ENCODE assay signal across 1 cellular context in the genomic region with DNA sequence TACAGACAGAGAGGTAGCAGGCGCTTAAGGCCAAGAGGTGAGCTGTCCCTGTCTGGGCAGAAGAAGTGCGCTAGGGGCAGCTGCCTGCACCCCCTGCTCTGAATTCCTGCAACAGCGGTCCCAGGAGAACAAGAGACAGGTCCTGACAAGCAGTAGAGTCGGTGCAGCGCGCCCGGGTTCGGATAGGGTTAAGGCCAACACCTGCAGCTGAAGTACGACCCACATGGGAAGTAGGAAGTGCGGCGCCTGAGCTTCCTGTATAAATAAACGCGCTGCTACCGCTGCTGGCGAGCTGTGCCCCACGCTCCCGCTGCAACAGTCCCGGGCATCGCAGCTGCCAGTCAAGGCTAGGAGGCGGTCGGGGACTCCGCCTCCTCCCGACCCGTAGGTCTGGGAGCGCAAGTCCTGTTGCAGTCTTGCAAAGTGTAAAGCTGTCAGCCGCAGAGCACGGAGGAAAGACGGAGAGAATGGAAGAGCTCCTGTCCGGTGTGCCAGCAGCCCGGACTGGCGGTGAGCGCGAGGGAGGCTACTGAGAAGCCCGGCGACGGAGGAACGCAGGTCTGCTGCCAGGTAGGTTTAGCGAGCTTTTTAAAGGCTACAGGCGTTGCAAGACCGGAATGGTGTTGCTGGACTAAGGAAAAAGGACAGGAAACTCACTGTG.
A peak's percentile ranks its signal among the peaks of the same experiment; 100 is the strongest.
TF ChIP-seq lines count a peak whose summit lies in the region.

A gene (plus strand): TSS at position 290 of the 661 bp plus-strand sequence. CDS start 12,185 bp downstream, outside the sequence.

TF ChIP-seq in HepG2, 621 proteins besides CTCF, POLR2A, EP300 and RAD21 (continued from another document):
- TF ChIP-seq, protein P1, sequence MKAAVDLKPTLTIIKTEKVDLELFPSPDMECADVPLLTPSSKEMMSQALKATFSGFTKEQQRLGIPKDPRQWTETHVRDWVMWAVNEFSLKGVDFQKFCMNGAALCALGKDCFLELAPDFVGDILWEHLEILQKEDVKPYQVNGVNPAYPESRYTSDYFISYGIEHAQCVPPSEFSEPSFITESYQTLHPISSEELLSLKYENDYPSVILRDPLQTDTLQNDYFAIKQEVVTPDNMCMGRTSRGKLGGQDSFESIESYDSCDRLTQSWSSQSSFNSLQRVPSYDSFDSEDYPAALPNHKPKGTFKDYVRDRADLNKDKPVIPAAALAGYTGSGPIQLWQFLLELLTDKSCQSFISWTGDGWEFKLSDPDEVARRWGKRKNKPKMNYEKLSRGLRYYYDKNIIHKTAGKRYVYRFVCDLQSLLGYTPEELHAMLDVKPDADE (CRISPR knock-in tag; IDR thresholded peaks at IDR 0.05) = no peak
- TF ChIP-seq DR1 (CRISPR knock-in tag; IDR thresholded peaks at IDR 0.05) = peak; percentile 61; the same call in 1 of the 2 replicates
- TF ChIP-seq, protein P2, sequence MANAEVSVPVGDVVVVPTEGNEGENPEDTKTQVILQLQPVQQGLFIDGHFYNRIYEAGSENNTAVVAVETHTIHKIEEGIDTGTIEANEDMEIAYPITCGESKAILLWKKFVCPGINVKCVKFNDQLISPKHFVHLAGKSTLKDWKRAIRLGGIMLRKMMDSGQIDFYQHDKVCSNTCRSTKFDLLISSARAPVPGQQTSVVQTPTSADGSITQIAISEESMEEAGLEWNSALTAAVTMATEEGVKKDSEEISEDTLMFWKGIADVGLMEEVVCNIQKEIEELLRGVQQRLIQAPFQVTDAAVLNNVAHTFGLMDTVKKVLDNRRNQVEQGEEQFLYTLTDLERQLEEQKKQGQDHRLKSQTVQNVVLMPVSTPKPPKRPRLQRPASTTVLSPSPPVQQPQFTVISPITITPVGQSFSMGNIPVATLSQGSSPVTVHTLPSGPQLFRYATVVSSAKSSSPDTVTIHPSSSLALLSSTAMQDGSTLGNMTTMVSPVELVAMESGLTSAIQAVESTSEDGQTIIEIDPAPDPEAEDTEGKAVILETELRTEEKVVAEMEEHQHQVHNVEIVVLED (CRISPR knock-in tag; IDR thresholded peaks at IDR 0.05; ENCODE audit: borderline replicate concordance) = peak; percentile 74; the same call in 1 of the 2 replicates
- TF ChIP-seq, protein P3, sequence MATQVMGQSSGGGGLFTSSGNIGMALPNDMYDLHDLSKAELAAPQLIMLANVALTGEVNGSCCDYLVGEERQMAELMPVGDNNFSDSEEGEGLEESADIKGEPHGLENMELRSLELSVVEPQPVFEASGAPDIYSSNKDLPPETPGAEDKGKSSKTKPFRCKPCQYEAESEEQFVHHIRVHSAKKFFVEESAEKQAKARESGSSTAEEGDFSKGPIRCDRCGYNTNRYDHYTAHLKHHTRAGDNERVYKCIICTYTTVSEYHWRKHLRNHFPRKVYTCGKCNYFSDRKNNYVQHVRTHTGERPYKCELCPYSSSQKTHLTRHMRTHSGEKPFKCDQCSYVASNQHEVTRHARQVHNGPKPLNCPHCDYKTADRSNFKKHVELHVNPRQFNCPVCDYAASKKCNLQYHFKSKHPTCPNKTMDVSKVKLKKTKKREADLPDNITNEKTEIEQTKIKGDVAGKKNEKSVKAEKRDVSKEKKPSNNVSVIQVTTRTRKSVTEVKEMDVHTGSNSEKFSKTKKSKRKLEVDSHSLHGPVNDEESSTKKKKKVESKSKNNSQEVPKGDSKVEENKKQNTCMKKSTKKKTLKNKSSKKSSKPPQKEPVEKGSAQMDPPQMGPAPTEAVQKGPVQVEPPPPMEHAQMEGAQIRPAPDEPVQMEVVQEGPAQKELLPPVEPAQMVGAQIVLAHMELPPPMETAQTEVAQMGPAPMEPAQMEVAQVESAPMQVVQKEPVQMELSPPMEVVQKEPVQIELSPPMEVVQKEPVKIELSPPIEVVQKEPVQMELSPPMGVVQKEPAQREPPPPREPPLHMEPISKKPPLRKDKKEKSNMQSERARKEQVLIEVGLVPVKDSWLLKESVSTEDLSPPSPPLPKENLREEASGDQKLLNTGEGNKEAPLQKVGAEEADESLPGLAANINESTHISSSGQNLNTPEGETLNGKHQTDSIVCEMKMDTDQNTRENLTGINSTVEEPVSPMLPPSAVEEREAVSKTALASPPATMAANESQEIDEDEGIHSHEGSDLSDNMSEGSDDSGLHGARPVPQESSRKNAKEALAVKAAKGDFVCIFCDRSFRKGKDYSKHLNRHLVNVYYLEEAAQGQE (IDR thresholded peaks at IDR 0.05; ENCODE audit: borderline replicate concordance in 1 of 2, low read depth in 1 of 2, low read length in 2 of 2) = no peak; a peak in 1 of 4 replicates
- TF ChIP-seq, protein P4, sequence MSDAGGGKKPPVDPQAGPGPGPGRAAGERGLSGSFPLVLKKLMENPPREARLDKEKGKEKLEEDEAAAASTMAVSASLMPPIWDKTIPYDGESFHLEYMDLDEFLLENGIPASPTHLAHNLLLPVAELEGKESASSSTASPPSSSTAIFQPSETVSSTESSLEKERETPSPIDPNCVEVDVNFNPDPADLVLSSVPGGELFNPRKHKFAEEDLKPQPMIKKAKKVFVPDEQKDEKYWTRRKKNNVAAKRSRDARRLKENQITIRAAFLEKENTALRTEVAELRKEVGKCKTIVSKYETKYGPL (CRISPR knock-in tag; IDR thresholded peaks at IDR 0.05) = no peak
- peak; percentile 86; the same call in 1 of the 2 replicates for TF ChIP-seq SIN3A (IDR thresholded peaks at IDR 0.05; ENCODE audit: borderline replicate concordance, low read depth, low read length)
- TF ChIP-seq EZH2 (conservative IDR thresholded peaks at IDR 0.05; ENCODE audit: low read depth, low read length) = no peak
- TF ChIP-seq ZNF34 (CRISPR knock-in tag; IDR thresholded peaks at IDR 0.05; ENCODE audit: borderline replicate concordance) = 0 out of 2 replicates have a peak, but pooled peaks have one; percentile 79
- TF ChIP-seq GLI4 (CRISPR knock-in tag; IDR thresholded peaks at IDR 0.05; ENCODE audit: borderline replicate concordance) = peak; percentile 77; the same call in 1 of the 2 replicates
- no peak for TF ChIP-seq KAT7 (CRISPR knock-in tag; IDR thresholded peaks at IDR 0.05; ENCODE audit: borderline replicate concordance)
- TF ChIP-seq, protein P5, sequence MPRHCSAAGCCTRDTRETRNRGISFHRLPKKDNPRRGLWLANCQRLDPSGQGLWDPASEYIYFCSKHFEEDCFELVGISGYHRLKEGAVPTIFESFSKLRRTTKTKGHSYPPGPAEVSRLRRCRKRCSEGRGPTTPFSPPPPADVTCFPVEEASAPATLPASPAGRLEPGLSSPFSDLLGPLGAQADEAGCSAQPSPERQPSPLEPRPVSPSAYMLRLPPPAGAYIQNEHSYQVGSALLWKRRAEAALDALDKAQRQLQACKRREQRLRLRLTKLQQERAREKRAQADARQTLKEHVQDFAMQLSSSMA (CRISPR knock-in tag; IDR thresholded peaks at IDR 0.05) = no peak
- TF ChIP-seq, protein P6, sequence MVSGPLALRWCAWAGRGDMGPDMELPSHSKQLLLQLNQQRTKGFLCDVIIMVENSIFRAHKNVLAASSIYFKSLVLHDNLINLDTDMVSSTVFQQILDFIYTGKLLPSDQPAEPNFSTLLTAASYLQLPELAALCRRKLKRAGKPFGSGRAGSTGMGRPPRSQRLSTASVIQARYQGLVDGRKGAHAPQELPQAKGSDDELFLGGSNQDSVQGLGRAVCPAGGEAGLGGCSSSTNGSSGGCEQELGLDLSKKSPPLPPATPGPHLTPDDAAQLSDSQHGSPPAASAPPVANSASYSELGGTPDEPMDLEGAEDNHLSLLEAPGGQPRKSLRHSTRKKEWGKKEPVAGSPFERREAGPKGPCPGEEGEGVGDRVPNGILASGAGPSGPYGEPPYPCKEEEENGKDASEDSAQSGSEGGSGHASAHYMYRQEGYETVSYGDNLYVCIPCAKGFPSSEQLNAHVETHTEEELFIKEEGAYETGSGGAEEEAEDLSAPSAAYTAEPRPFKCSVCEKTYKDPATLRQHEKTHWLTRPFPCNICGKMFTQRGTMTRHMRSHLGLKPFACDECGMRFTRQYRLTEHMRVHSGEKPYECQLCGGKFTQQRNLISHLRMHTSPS (CRISPR knock-in tag; IDR thresholded peaks at IDR 0.05; ENCODE audit: low read depth) = peak; percentile 95
- TF ChIP-seq EHMT2 (IDR thresholded peaks at IDR 0.05; ENCODE audit: borderline replicate concordance, low read depth, low read length) = no peak
- peak; percentile 64; the same call in 1 of the 2 replicates for TF ChIP-seq ZNF724P (CRISPR knock-in tag; IDR thresholded peaks at IDR 0.05; ENCODE audit: borderline replicate concordance)
- no peak; the same call in 1 of the 2 replicates for TF ChIP-seq ZNF460 (CRISPR knock-in tag; IDR thresholded peaks at IDR 0.05; ENCODE audit: borderline replicate concordance)
- TF ChIP-seq CBX1 (IDR thresholded peaks at IDR 0.05; ENCODE audit: low read depth) = peak; percentile 97
- no peak for TF ChIP-seq NR3C1 (CRISPR knock-in tag; IDR thresholded peaks at IDR 0.05)
- TF ChIP-seq ZNF788 (CRISPR knock-in tag; IDR thresholded peaks at IDR 0.05; ENCODE audit: borderline replicate concordance) = peak; percentile 95
- TF ChIP-seq CAMTA2 (CRISPR knock-in tag; IDR thresholded peaks at IDR 0.05; ENCODE audit: borderline replicate concordance) = no peak
- TF ChIP-seq ZBTB7A (CRISPR knock-in tag; IDR thresholded peaks at IDR 0.05) = no peak; the same call in 1 of the 2 replicates
- TF ChIP-seq NFATC3 (CRISPR knock-in tag; IDR thresholded peaks at IDR 0.05) = no peak
- TF ChIP-seq, protein P7, sequence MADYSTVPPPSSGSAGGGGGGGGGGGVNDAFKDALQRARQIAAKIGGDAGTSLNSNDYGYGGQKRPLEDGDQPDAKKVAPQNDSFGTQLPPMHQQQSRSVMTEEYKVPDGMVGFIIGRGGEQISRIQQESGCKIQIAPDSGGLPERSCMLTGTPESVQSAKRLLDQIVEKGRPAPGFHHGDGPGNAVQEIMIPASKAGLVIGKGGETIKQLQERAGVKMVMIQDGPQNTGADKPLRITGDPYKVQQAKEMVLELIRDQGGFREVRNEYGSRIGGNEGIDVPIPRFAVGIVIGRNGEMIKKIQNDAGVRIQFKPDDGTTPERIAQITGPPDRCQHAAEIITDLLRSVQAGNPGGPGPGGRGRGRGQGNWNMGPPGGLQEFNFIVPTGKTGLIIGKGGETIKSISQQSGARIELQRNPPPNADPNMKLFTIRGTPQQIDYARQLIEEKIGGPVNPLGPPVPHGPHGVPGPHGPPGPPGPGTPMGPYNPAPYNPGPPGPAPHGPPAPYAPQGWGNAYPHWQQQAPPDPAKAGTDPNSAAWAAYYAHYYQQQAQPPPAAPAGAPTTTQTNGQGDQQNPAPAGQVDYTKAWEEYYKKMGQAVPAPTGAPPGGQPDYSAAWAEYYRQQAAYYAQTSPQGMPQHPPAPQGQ (CRISPR knock-in tag; IDR thresholded peaks at IDR 0.05; ENCODE audit: borderline replicate concordance) = no peak
- 0 out of 4 replicates have a peak, but pooled peaks of 1 of the 2 experiments have one; percentile 20 for TF ChIP-seq NR2F1 (CRISPR knock-in tag; IDR thresholded peaks at IDR 0.05)
- TF ChIP-seq, protein P8, sequence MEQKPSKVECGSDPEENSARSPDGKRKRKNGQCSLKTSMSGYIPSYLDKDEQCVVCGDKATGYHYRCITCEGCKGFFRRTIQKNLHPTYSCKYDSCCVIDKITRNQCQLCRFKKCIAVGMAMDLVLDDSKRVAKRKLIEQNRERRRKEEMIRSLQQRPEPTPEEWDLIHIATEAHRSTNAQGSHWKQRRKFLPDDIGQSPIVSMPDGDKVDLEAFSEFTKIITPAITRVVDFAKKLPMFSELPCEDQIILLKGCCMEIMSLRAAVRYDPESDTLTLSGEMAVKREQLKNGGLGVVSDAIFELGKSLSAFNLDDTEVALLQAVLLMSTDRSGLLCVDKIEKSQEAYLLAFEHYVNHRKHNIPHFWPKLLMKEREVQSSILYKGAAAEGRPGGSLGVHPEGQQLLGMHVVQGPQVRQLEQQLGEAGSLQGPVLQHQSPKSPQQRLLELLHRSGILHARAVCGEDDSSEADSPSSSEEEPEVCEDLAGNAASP (CRISPR knock-in tag; IDR thresholded peaks at IDR 0.05; ENCODE audit: borderline replicate concordance) = peak; percentile 58; the same call in 1 of the 2 replicates
- no peak for TF ChIP-seq PLRG1 (conservative IDR thresholded peaks at IDR 0.05)
- TF ChIP-seq ZNF773 (CRISPR knock-in tag; IDR thresholded peaks at IDR 0.05; ENCODE audit: borderline replicate concordance) = no peak
- no peak for TF ChIP-seq CC2D1A (CRISPR knock-in tag; IDR thresholded peaks at IDR 0.05)
- no peak for TF ChIP-seq ATM (IDR thresholded peaks at IDR 0.05; ENCODE audit: borderline replicate concordance)
- TF ChIP-seq RFX3 (CRISPR knock-in tag; IDR thresholded peaks at IDR 0.05) = no peak
- TF ChIP-seq, protein P9, sequence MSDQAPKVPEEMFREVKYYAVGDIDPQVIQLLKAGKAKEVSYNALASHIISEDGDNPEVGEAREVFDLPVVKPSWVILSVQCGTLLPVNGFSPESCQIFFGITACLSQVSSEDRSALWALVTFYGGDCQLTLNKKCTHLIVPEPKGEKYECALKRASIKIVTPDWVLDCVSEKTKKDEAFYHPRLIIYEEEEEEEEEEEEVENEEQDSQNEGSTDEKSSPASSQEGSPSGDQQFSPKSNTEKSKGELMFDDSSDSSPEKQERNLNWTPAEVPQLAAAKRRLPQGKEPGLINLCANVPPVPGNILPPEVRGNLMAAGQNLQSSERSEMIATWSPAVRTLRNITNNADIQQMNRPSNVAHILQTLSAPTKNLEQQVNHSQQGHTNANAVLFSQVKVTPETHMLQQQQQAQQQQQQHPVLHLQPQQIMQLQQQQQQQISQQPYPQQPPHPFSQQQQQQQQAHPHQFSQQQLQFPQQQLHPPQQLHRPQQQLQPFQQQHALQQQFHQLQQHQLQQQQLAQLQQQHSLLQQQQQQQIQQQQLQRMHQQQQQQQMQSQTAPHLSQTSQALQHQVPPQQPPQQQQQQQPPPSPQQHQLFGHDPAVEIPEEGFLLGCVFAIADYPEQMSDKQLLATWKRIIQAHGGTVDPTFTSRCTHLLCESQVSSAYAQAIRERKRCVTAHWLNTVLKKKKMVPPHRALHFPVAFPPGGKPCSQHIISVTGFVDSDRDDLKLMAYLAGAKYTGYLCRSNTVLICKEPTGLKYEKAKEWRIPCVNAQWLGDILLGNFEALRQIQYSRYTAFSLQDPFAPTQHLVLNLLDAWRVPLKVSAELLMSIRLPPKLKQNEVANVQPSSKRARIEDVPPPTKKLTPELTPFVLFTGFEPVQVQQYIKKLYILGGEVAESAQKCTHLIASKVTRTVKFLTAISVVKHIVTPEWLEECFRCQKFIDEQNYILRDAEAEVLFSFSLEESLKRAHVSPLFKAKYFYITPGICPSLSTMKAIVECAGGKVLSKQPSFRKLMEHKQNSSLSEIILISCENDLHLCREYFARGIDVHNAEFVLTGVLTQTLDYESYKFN (CRISPR knock-in tag; conservative IDR thresholded peaks at IDR 0.05) = peak; percentile 67
- no peak for TF ChIP-seq JUND (CRISPR knock-in tag; IDR thresholded peaks at IDR 0.05)
- 0 out of 2 replicates have a peak, but pooled peaks have one; percentile 33 for TF ChIP-seq ESRRA (CRISPR knock-in tag; IDR thresholded peaks at IDR 0.05; ENCODE audit: low read depth)
- no peak for TF ChIP-seq ZNF205 (CRISPR knock-in tag; IDR thresholded peaks at IDR 0.05)
- 0 out of 2 replicates have a peak, but pooled peaks have one; percentile 46 for TF ChIP-seq ZNF329 (CRISPR knock-in tag; IDR thresholded peaks at IDR 0.05; ENCODE audit: low read depth)
